ENCODE assay signal across 17 cellular contexts in the genomic region with DNA sequence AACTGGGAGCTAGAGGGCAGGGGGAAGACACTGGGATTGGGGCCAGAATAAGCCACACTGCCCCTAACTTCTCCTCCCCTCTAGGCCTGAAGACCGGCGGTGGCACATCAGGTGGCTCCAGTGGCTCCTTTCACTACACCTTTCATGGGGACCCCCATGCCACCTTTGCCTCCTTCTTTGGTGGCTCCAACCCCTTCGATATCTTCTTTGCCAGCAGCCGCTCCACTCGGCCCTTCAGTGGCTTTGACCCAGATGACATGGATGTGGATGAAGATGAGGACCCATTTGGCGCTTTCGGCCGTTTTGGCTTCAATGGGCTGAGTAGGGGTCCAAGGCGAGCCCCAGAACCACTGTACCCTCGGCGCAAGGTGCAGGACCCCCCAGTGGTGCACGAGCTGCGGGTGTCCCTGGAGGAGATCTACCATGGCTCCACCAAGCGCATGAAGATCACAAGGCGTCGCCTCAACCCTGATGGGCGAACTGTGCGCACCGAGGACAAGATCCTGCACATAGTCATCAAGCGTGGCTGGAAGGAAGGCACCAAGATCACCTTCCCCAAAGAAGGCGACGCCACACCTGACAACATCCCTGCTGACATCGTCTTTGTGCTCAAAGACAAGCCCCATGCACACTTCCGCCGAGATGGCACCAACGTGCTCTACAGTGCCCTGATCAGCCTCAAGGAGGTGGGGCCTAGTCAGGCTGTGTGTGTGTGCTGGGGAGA. TPM values are rescaled to one million over a fixed set of nuclear protein-coding genes. Genes with fewer than 3 reads are reported as not detected.
DNase-seq lines count a peak whose midpoint lies in the region; TF ChIP-seq lines count a peak whose summit lies in the region.
"Had no signal": no experiment of that assay in that cellular context is flagged by ENCODE, and none has a peak within 500 bp of the region (broad histone marks: within the 10 kb centered on the region; RNA-seq: fewer than 3 reads in every experiment).

No MANE protein-coding gene starts in this region.

- DNase-seq in MCF 10A (ENCODE audit: unreplicated experiment): no peak
- no peak for DNase-seq in breast epithelium (ENCODE audit: low spot score in 2 of 2)
- no peak for DNase-seq in neuronal stem cell (ENCODE audit: low spot score)
- DNase-seq in tibial artery: no peak
- no peak for DNase-seq in activated gamma-delta T cell treated with Interleukin-2 at 50 U/mL for 16 hours
- DNase-seq in stimulated activated CD4-positive, alpha-beta T cell treated with anti-CD3 and anti-CD28 coated beads, Interleukin-1b, Interleukin-23, amount 100 ng/mL, for 48 hours: no peak
- no peak for DNase-seq in kidney glomerular epithelial cell (lab: John Stamatoyannopoulos, UW)
- DNase-seq: activated CD4-positive, alpha-beta T cell treated with anti-CD3 and anti-CD28 coated beads, Interleukin-2, amount 10 ng/mL, durations not matched to agents 7 days and 5 days; activated T-cell treated with anti-CD3 and anti-CD28 coated beads for 4 hours; DND-41; NCI-H146; NCI-H345; pancreas; SIG-M5 had no signal

- no peaks in the 10 kb centered on the region for H3K36me3 ChIP-seq in breast epithelium
- H3K36me3 ChIP-seq in duodenal mucosa (ENCODE audit: control insufficient read depth in 1 of 2, insufficient read depth in 2 of 2, low read length in 2 of 2): peaks cover 0 to 2% of the 10 kb centered on the region in 2 donors
- H3K36me3 ChIP-seq in neuronal stem cell (replicated peaks in 1 of 2; ENCODE audit: control insufficient read depth in 2 of 2, insufficient read depth in 2 of 2, low read length in 2 of 2): peaks cover 33 to 34% of the 10 kb centered on the region in 2 donors
- peaks cover 13 to 26% (median 22%) of the 10 kb centered on the region in 3 donors for H3K36me3 ChIP-seq in tibial artery
- H3K36me3 ChIP-seq: pancreas had no signal

- H3K4me2 ChIP-seq in neuronal stem cell (ENCODE audit: insufficient read depth, low read length, poor library complexity, severe bottlenecking): no peak overlapping the region

- no peak overlapping the region for H3K4ac ChIP-seq in neuronal stem cell (ENCODE audit: low read length)

- POLR2A ChIA-PET in MCF 10A (lab: Yijun Ruan, JAX): interaction anchor here (0.8 to 2.6 kb wide), 2 partner anchors 75 to 94 kb away, joined by 3 to 7 read pairs; no protein-coding TSS in a partner anchor

- no peak overlapping the region for H2BK12ac ChIP-seq in neuronal stem cell (ENCODE audit: low read length)

- CTCF ChIA-PET in MCF 10A (lab: Yijun Ruan, JAX): interaction anchor here (0.6 to 7.5 kb wide), 2 partner anchors 98 to 477 kb away, joined by 3 to 76 read pairs; no protein-coding TSS in a partner anchor

- H2AK5ac ChIP-seq in neuronal stem cell (ENCODE audit: low read depth, low read length): no peak overlapping the region

- peaks cover 46% of the 10 kb centered on the region for H3K4me1 Mint-ChIP-seq in MCF 10A (ENCODE audit: insufficient read depth, unreplicated experiment)

- H3K27ac ChIP-seq in breast epithelium (no peak overlapping the region), duodenal mucosa (ENCODE audit: low read depth, low read length) (peak overlapping the region; percentile 41), neuronal stem cell (replicated peaks; ENCODE audit: low read length) (no peak overlapping the region), tibial artery (peak overlapping the region; percentile 93 to 100)
- H3K27ac ChIP-seq: pancreas had no signal

- peak overlapping the region; percentile 72 for H3K27ac Mint-ChIP-seq in MCF 10A (ENCODE audit: low read depth, unreplicated experiment)
- H3K27ac Mint-ChIP-seq: activated CD4-positive, alpha-beta T cell treated with anti-CD3 and anti-CD28 coated beads, Interleukin-2, amount 10 ng/mL, durations not matched to agents 7 days and 5 days had no signal

- no peak overlapping the region for H2BK120ac ChIP-seq in neuronal stem cell (ENCODE audit: low read depth, low read length)

- no peaks in the 10 kb centered on the region for H3K27me3 Mint-ChIP-seq in MCF 10A (ENCODE audit: insufficient read depth, unreplicated experiment)
- H3K27me3 Mint-ChIP-seq: activated CD4-positive, alpha-beta T cell treated with anti-CD3 and anti-CD28 coated beads, Interleukin-2, amount 10 ng/mL, durations not matched to agents 7 days and 5 days had no signal

- H3K4me3 Mint-ChIP-seq in MCF 10A (ENCODE audit: unreplicated experiment): no peak overlapping the region
- H3K4me3 Mint-ChIP-seq: activated CD4-positive, alpha-beta T cell treated with anti-CD3 and anti-CD28 coated beads, Interleukin-2, amount 10 ng/mL, durations not matched to agents 7 days and 5 days had no signal

- H4K91ac ChIP-seq in neuronal stem cell (ENCODE audit: low read depth, low read length, poor library complexity): no peak overlapping the region

- no peak overlapping the region for H4K8ac ChIP-seq in neuronal stem cell (ENCODE audit: low read depth, low read length)

- H3K4me3 ChIP-seq in breast epithelium: no peak overlapping the region
- H3K4me3 ChIP-seq in duodenal mucosa (ENCODE audit: low read depth in 1 of 2, low read length in 2 of 2): no peak overlapping the region
- H3K4me3 ChIP-seq in neuronal stem cell (ENCODE audit: low read length in 2 of 2): no peak overlapping the region
- no peak overlapping the region for H3K4me3 ChIP-seq in tibial artery
- H3K4me3 ChIP-seq: pancreas had no signal

- intact Hi-C loops in MCF 10A (cut with micrococcal nuclease): loop anchor here (10.0 kb wide), 1 partner anchor 58 kb away; no protein-coding TSS in a partner anchor
- intact Hi-C loops in breast epithelium (cut with DNase I; ENCODE audit: low total_unique reads): no loop called here
- intact Hi-C loops in tibial artery (cut with DNase I; ENCODE audit: low total_unique reads): loop anchor here (5.0 kb wide), 1 partner anchor 71 kb away; no protein-coding TSS in a partner anchor

- no peak overlapping the region for H2AFZ ChIP-seq in neuronal stem cell (ENCODE audit: low read length)

- no peaks in the 10 kb centered on the region for H3K9me3 Mint-ChIP-seq in MCF 10A (ENCODE audit: unreplicated experiment)
- H3K9me3 Mint-ChIP-seq: activated CD4-positive, alpha-beta T cell treated with anti-CD3 and anti-CD28 coated beads, Interleukin-2, amount 10 ng/mL, durations not matched to agents 7 days and 5 days had no signal

- BruUV-seq in MCF 10A (replicated peaks; lab: Mats Ljungman, UMichigan): no TSS peak

- no peak overlapping the region for H3K23ac ChIP-seq in neuronal stem cell (ENCODE audit: low read depth, low read length, poor library complexity)

- WGBS in neuronal stem cell (ENCODE audit: extremely low coverage in 2 of 2, insufficient read length in 2 of 2, insufficient replicate concordance in 1 of 2), 2 donors: no CpG with 5 or more reads among the region's 26 CpGs

- H3K9ac ChIP-seq in duodenal mucosa (ENCODE audit: low read depth in 1 of 2, low read length in 2 of 2) (no peak overlapping the region), neuronal stem cell (ENCODE audit: low read depth, low read length, poor library complexity) (peak overlapping the region; percentile 26)

- no peaks in the 10 kb centered on the region for H3K79me1 ChIP-seq in neuronal stem cell (ENCODE audit: low read depth, low read length)

- no peak for TF ChIP-seq POLR2A in breast epithelium (IDR thresholded peaks at IDR 0.05)

- peaks cover 6% of the 10 kb centered on the region for H3K36me3 Mint-ChIP-seq in MCF 10A (ENCODE audit: insufficient read depth, unreplicated experiment)

- no peak overlapping the region for H2BK15ac ChIP-seq in neuronal stem cell (ENCODE audit: low read length)

- H3K9me3 ChIP-seq in breast epithelium (no peaks in the 10 kb centered on the region), duodenal mucosa (ENCODE audit: control insufficient read depth in 1 of 2, low read length in 2 of 2) (no peaks in the 10 kb centered on the region), neuronal stem cell (replicated peaks in 1 of 2; ENCODE audit: control insufficient read depth in 2 of 2, insufficient read depth in 1 of 2, low read depth in 1 of 2, low read length in 2 of 2) (no peaks in the 10 kb centered on the region), tibial artery (no peaks in the 10 kb centered on the region)
- H3K9me3 ChIP-seq: pancreas had no signal

- no peak overlapping the region for H2BK5ac ChIP-seq in neuronal stem cell (ENCODE audit: low read length)

- no peak overlapping the region for H3K18ac ChIP-seq in neuronal stem cell (ENCODE audit: low read length)

- TF ChIP-seq CTCF in MCF 10A (IDR thresholded peaks at IDR 0.05; ENCODE audit: unreplicated experiment) (no peak), breast epithelium (IDR thresholded peaks at IDR 0.05) (no peak), tibial artery (IDR thresholded peaks at IDR 0.05) (no peak)

- H3K4me1 ChIP-seq in breast epithelium (no peaks in the 10 kb centered on the region), duodenal mucosa (ENCODE audit: control insufficient read depth in 1 of 2, insufficient read depth in 2 of 2, low read length in 2 of 2) (peaks cover 22 to 46% of the 10 kb centered on the region in 2 donors), neuronal stem cell (ENCODE audit: control insufficient read depth in 2 of 2, insufficient read depth in 1 of 2, low read depth in 1 of 2, low read length in 2 of 2) (peaks cover 5 to 16% of the 10 kb centered on the region in 2 donors), tibial artery (peaks cover 0 to 53% (median 38%) of the 10 kb centered on the region in 4 donors)

- H3K27me3 ChIP-seq in breast epithelium: no peaks in the 10 kb centered on the region
- H3K27me3 ChIP-seq in duodenal mucosa (ENCODE audit: control insufficient read depth in 1 of 2, insufficient read depth in 2 of 2, low read length in 2 of 2): no peaks in the 10 kb centered on the region
- H3K27me3 ChIP-seq in neuronal stem cell (ENCODE audit: control insufficient read depth in 3 of 3, insufficient read depth in 3 of 3, low read depth in 1 of 3, low read length in 3 of 3): no peaks in the 10 kb centered on the region
- no peaks in the 10 kb centered on the region for H3K27me3 ChIP-seq in tibial artery
- H3K27me3 ChIP-seq: pancreas had no signal

- no peak overlapping the region for H3K14ac ChIP-seq in neuronal stem cell (ENCODE audit: low read length)

RNA-seq across cellular contexts. Expression of a gene that starts 6.8 kb away (rescaled TPM):
- total RNA-seq in MCF 10A (2022) (2.2 and 2.9 TPM in 2 replicates), breast epithelium (1 to 10 TPM; 5.4 to 9.0 (median 6.9) TPM)
- 41.4 TPM for polyA plus RNA-seq in neuronal stem cell (2013, experiment 1 of 2)
- 40.8 TPM for polyA plus RNA-seq in neuronal stem cell (2013, experiment 2 of 2)

RNA-seq across cellular contexts. Expression of a gene that starts 38.3 kb away (rescaled TPM):
- total RNA-seq in MCF 10A (2022) (not detected in 2 replicates), breast epithelium (1 to 10 TPM in 1 of 3 donors, under 1 TPM in 2; 0.15 to 1.1 (median 0.33) TPM)
- 1.5 TPM for polyA plus RNA-seq in neuronal stem cell (2013, experiment 1 of 2)
- polyA plus RNA-seq in neuronal stem cell (2013, experiment 2 of 2): 1.4 TPM
- total RNA-seq: A172; activated CD4-positive, alpha-beta T cell treated with anti-CD3 and anti-CD28 coated beads, Interleukin-2, amount 10 ng/mL, durations not matched to agents 7 days and 5 days; endothelial cell of umbilical vein had no signal
- polyA plus RNA-seq: endothelial cell of umbilical vein had no signal

Comparison
In these comparisons a context has a peak if more than half of its experiments do, and no peak if none do; other contexts are left out.
1. H3K27ac ChIP-seq: peak in duodenal mucosa (single experiment) and tibial artery (2 of 2); none in breast epithelium (0 of 2) and neuronal stem cell (single experiment).